In genomic region chr9:33737811-33738606, GRCh38 we compare ENCODE assay signal across 9 cellular contexts. TPM values are rescaled to one million over a fixed set of nuclear protein-coding genes. Genes with fewer than 3 reads are reported as not detected.
DNase-seq lines count a peak whose midpoint lies in the region; ATAC-seq and TF ChIP-seq lines count a peak whose summit lies in the region.
"Had no signal": no experiment of that assay in that cellular context is flagged by ENCODE, and none has a peak within 500 bp of the region (broad histone marks: within the 10 kb centered on the region; RNA-seq: fewer than 3 reads in every experiment).

No MANE protein-coding gene starts in this region.

- H3K9me3 Mint-ChIP-seq in activated CD4-positive, alpha-beta T cell treated with anti-CD3 and anti-CD28 coated beads for 36 hours (ENCODE audit: low read depth): peaks cover 7% of the 10 kb centered on the region

- no peaks in the 10 kb centered on the region for H3K9me2 ChIP-seq in Loucy (replicated peaks; ENCODE audit: low read depth, low read length)

- peak; percentile 69 for TF ChIP-seq CTCF in Loucy (conservative IDR thresholded peaks at IDR 0.05; ENCODE audit: low read length)
- peak; percentile 91 for TF ChIP-seq CTCF in RWPE2 (IDR thresholded peaks at IDR 0.05; ENCODE audit: poor library complexity, severe bottlenecking)
- TF ChIP-seq CTCF in osteoblast (IDR thresholded peaks at IDR 0.05; ENCODE audit: extremely low read depth, low read depth, low read length): peak; percentile 79

- CTCF ChIA-PET in activated CD4-positive, alpha-beta T cell treated with anti-CD3 and anti-CD28 coated beads for 36 hours (lab: Charles Lee): interaction anchor here (0.5 to 22.1 kb wide), 8 partner anchors 11 to 552 kb away, joined by 3 to 495 read pairs (median 4); partner anchors contain the start of gene UBAP2

- no peak overlapping the region for H3K4me3 ChIP-seq in Loucy (ENCODE audit: low read length, poor library complexity, severe bottlenecking)
- no peak overlapping the region for H3K4me3 ChIP-seq in RWPE2 (ENCODE audit: severe bottlenecking)
- peak overlapping the region; percentile 5 for H3K4me3 ChIP-seq in osteoblast (ENCODE audit: insufficient read depth, low read length)

- no peaks in the 10 kb centered on the region for H3K36me3 Mint-ChIP-seq in activated CD4-positive, alpha-beta T cell treated with anti-CD3 and anti-CD28 coated beads for 36 hours (ENCODE audit: low read depth)

- H3K4me3 Mint-ChIP-seq in activated CD4-positive, alpha-beta T cell treated with anti-CD3 and anti-CD28 coated beads for 36 hours: no peak overlapping the region

- H3K9me3 ChIP-seq in Loucy (ENCODE audit: insufficient read depth, low read depth, low read length): no peaks in the 10 kb centered on the region
- H3K9me3 ChIP-seq in RWPE2 (ENCODE audit: severe bottlenecking): no peaks in the 10 kb centered on the region
- no peaks in the 10 kb centered on the region for H3K9me3 ChIP-seq in osteoblast (ENCODE audit: low read depth, low read length)

- H3K79me2 ChIP-seq in Loucy (ENCODE audit: insufficient read depth, low read length): no peaks in the 10 kb centered on the region
- H3K79me2 ChIP-seq in osteoblast (ENCODE audit: insufficient read depth, low read length): no peaks in the 10 kb centered on the region

- POLR2A ChIA-PET in activated CD4-positive, alpha-beta T cell treated with anti-CD3 and anti-CD28 coated beads for 36 hours (lab: Charles Lee): no interaction called here

- H3F3A ChIP-seq in Loucy (ENCODE audit: low read depth): no peaks in the 10 kb centered on the region

- H3K27ac ChIP-seq in RWPE2 (ENCODE audit: poor library complexity, severe bottlenecking): no peak overlapping the region
- no peak overlapping the region for H3K27ac ChIP-seq in osteoblast (ENCODE audit: low read depth, low read length)

- intact Hi-C loops in activated CD4-positive, alpha-beta T cell treated with anti-CD3 and anti-CD28 coated beads for 36 hours (cut with DNase I, micrococcal nuclease): loop anchor here (1.0 kb wide), 1 partner anchor 40 kb away; no protein-coding TSS in a partner anchor

- no peaks in the 10 kb centered on the region for H3K4me1 ChIP-seq in Loucy (ENCODE audit: insufficient read depth, low read length, poor library complexity, severe bottlenecking)
- H3K4me1 ChIP-seq in RWPE2 (ENCODE audit: insufficient read depth, poor library complexity, severe bottlenecking): peaks cover 7% of the 10 kb centered on the region
- H3K4me1 ChIP-seq in osteoblast (ENCODE audit: insufficient read depth, low read length): no peaks in the 10 kb centered on the region

- peak; percentile 40 for DNase-seq in activated CD4-positive, alpha-beta T cell treated with anti-CD3 and anti-CD28 coated beads for 36 hours
- no peak for DNase-seq in activated CD4-positive, alpha-beta T cell treated with anti-CD3 and anti-CD28 coated beads for 1 hour
- DNase-seq in RWPE2 (ENCODE audit: low spot score) (no peak), osteoblast (ENCODE audit: insufficient read length, low spot score, missing footprints) (peak; percentile 56), cortex of kidney (lab: John Stamatoyannopoulos, UW) (no peak)

- H3K27me3 ChIP-seq in Loucy (ENCODE audit: insufficient read depth, low read length, poor library complexity, severe bottlenecking) (no peaks in the 10 kb centered on the region), RWPE2 (ENCODE audit: insufficient read depth, poor library complexity, severe bottlenecking) (no peaks in the 10 kb centered on the region), osteoblast (ENCODE audit: insufficient read depth, low read length) (no peaks in the 10 kb centered on the region)

- H4K20me1 ChIP-seq in Loucy (ENCODE audit: insufficient read depth, low read length, poor library complexity, severe bottlenecking) (no peaks in the 10 kb centered on the region), osteoblast (ENCODE audit: insufficient read depth, low read length) (no peaks in the 10 kb centered on the region)

- H3K36me3 ChIP-seq in Loucy (ENCODE audit: insufficient read depth, low read length): no peaks in the 10 kb centered on the region
- H3K36me3 ChIP-seq in RWPE2 (ENCODE audit: low read depth): no peaks in the 10 kb centered on the region
- no peaks in the 10 kb centered on the region for H3K36me3 ChIP-seq in osteoblast (ENCODE audit: insufficient read depth, low read length)

- H3K27ac Mint-ChIP-seq in activated CD4-positive, alpha-beta T cell treated with anti-CD3 and anti-CD28 coated beads for 36 hours: no peak overlapping the region

- no peak overlapping the region for H2AFZ ChIP-seq in Loucy (ENCODE audit: low read length)
- peak overlapping the region; percentile 60 for H2AFZ ChIP-seq in osteoblast (ENCODE audit: low read length)

- no peak overlapping the region for H3K9ac ChIP-seq in Loucy (ENCODE audit: low read depth, low read length, poor library complexity, severe bottlenecking)

- H3K4me1 Mint-ChIP-seq in activated CD4-positive, alpha-beta T cell treated with anti-CD3 and anti-CD28 coated beads for 36 hours: no peaks in the 10 kb centered on the region

- ATAC-seq in activated CD4-positive, alpha-beta T cell treated with anti-CD3 and anti-CD28 coated beads for 36 hours: no peak
- ATAC-seq in RWPE2 (ENCODE audit: low read depth) (peak; percentile 92), esophagus mucosa (peak; percentile 67), GM21515 (IDR thresholded peaks at IDR 0.05; ENCODE audit: unreplicated experiment) (no peak)

- H3K4me2 ChIP-seq in Loucy (ENCODE audit: low read depth, low read length, poor library complexity, severe bottlenecking) (no peak overlapping the region), osteoblast (ENCODE audit: insufficient read depth, low read length) (peak overlapping the region; percentile 25)

- peaks cover 18% of the 10 kb centered on the region for H3K27me3 Mint-ChIP-seq in activated CD4-positive, alpha-beta T cell treated with anti-CD3 and anti-CD28 coated beads for 36 hours

RNA-seq across cellular contexts. Expression of gene PRSS3, which starts 57.4 kb away (rescaled TPM):
- total RNA-seq in activated CD4-positive, alpha-beta T cell treated with anti-CD3 and anti-CD28 coated beads for 36 hours: not detected
- total RNA-seq in esophagus mucosa: 107 TPM
- 2.2 and 3.5 TPM in 2 replicates for total RNA-seq in osteoblast
- total RNA-seq: urinary bladder had no signal

Comparison
In these comparisons a context has a peak if more than half of its experiments do, and no peak if none do; other contexts are left out.
1. DNase-seq: peak in activated CD4-positive, alpha-beta T cell treated with anti-CD3 and anti-CD28 coated beads for 36 hours (single experiment) and osteoblast (single experiment); none in activated CD4-positive, alpha-beta T cell treated with anti-CD3 and anti-CD28 coated beads for 1 hour (single experiment), RWPE2 (single experiment) and cortex of kidney (single experiment).
2. ATAC-seq: peak in RWPE2 (single experiment) and esophagus mucosa (single experiment); none in activated CD4-positive, alpha-beta T cell treated with anti-CD3 and anti-CD28 coated beads for 36 hours (single experiment) and GM21515 (single experiment).
3. RNA of gene PRSS3, which starts 57.4 kb away (total RNA-seq): 107 TPM in esophagus mucosa (single experiment); 2.2 to 3.5 TPM in osteoblast and not detected in activated CD4-positive, alpha-beta T cell treated with anti-CD3 and anti-CD28 coated beads for 36 hours; every median in the first group is over 10 times any median in the second.
4. Peak in every context shown above with its lines, with median percentiles within 50 percentile points of each other: CTCF ChIP-seq.